ENCODE assay signal across 13 cellular contexts in genomic region chr13:95714142-95714832, GRCh38. TPM values are rescaled to one million over a fixed set of nuclear protein-coding genes. Genes with fewer than 3 reads are reported as not detected.
DNase-seq lines count a peak whose midpoint lies in the region; ATAC-seq and TF ChIP-seq lines count a peak whose summit lies in the region.
"Had no signal": no experiment of that assay in that cellular context is flagged by ENCODE, and none has a peak within 500 bp of the region (broad histone marks: within the 10 kb centered on the region; RNA-seq: fewer than 3 reads in every experiment).

No MANE protein-coding gene starts in this region.

- H3K4me3 Mint-ChIP-seq in activated CD4-positive, alpha-beta memory T cell treated with anti-CD3 and anti-CD28 coated beads, Interleukin-2, amount 10 ng/mL, durations not matched to agents 7 days and 5 days = no peak overlapping the region

- peaks cover 61% of the 10 kb centered on the region for H3K36me3 Mint-ChIP-seq in activated CD4-positive, alpha-beta memory T cell treated with anti-CD3 and anti-CD28 coated beads, Interleukin-2, amount 10 ng/mL, durations not matched to agents 7 days and 5 days (ENCODE audit: low read depth)

- no peak overlapping the region for H3K4me3 ChIP-seq in epithelial cell of proximal tubule (ENCODE audit: low read depth, low read length)
- H3K4me3 ChIP-seq in testis = no peak overlapping the region
- H3K4me3 ChIP-seq: GM12878, sigmoid colon had no signal

- no peak for ATAC-seq in HG02759 (IDR thresholded peaks at IDR 0.05; ENCODE audit: unreplicated experiment)
- ATAC-seq: GM12878 had no signal

- CTCF ChIA-PET in activated CD4-positive, alpha-beta memory T cell treated with anti-CD3 and anti-CD28 coated beads, Interleukin-2, amount 10 ng/mL, durations not matched to agents 7 days and 5 days (lab: Charles Lee) = no interaction called here

- H3K36me3 ChIP-seq in testis (ENCODE audit: low read depth, missing control alignments) = no peaks in the 10 kb centered on the region

- no peaks in the 10 kb centered on the region for H3K27me3 Mint-ChIP-seq in activated CD4-positive, alpha-beta memory T cell treated with anti-CD3 and anti-CD28 coated beads, Interleukin-2, amount 10 ng/mL, durations not matched to agents 7 days and 5 days

- no peak for TF ChIP-seq POLR2A in testis (IDR thresholded peaks at IDR 0.05)

- H3K27ac ChIP-seq in testis = no peak overlapping the region
- H3K27ac ChIP-seq: sigmoid colon had no signal

- H3K9me3 ChIP-seq in testis = no peaks in the 10 kb centered on the region

- H3K4me1 Mint-ChIP-seq in activated CD4-positive, alpha-beta memory T cell treated with anti-CD3 and anti-CD28 coated beads, Interleukin-2, amount 10 ng/mL, durations not matched to agents 7 days and 5 days = no peaks in the 10 kb centered on the region

- H3K27ac Mint-ChIP-seq in activated CD4-positive, alpha-beta memory T cell treated with anti-CD3 and anti-CD28 coated beads, Interleukin-2, amount 10 ng/mL, durations not matched to agents 7 days and 5 days = no peak overlapping the region

- 87 to 92% methylated on average over 3 of the region's 3 CpGs for WGBS in testis, 2 donors

- no peak for TF ChIP-seq CTCF in epithelial cell of proximal tubule (conservative IDR thresholded peaks at IDR 0.05; ENCODE audit: low read depth, low read length)
- TF ChIP-seq CTCF in testis (IDR thresholded peaks at IDR 0.05) = no peak

- no peaks in the 10 kb centered on the region for H3K4me1 ChIP-seq in testis
- H3K4me1 ChIP-seq: Caco-2, sigmoid colon had no signal

- POLR2A ChIA-PET in activated CD4-positive, alpha-beta memory T cell treated with anti-CD3 and anti-CD28 coated beads, Interleukin-2, amount 10 ng/mL, durations not matched to agents 7 days and 5 days (lab: Charles Lee) = no interaction called here

- H3K27me3 ChIP-seq in testis = no peaks in the 10 kb centered on the region
- H3K27me3 ChIP-seq: sigmoid colon had no signal

- intact Hi-C loops in testis (cut with DNase I; ENCODE audit: low total_unique reads) = no loop called here

- H3K9me3 Mint-ChIP-seq in activated CD4-positive, alpha-beta memory T cell treated with anti-CD3 and anti-CD28 coated beads, Interleukin-2, amount 10 ng/mL, durations not matched to agents 7 days and 5 days = peaks cover 11% of the 10 kb centered on the region

- DNase-seq in EH (ENCODE audit: low read depth) = peak; percentile 80
- DNase-seq in NOMO-1 treated with dmso at 0.1 percent for 144 hours (lab: John Stamatoyannopoulos, UW; ENCODE audit: unreplicated experiment) = peak; percentile 48
- DNase-seq in epithelial cell of proximal tubule (ENCODE audit: low read depth) = peak; percentile 80
- peak; percentile 26 for DNase-seq in non-pigmented ciliary epithelial cell (ENCODE audit: low read depth)
- no peak for DNase-seq in activated CD4-positive, alpha-beta memory T cell treated with anti-CD3 and anti-CD28 coated beads, Interleukin-2, amount 10 ng/mL, durations not matched to agents 7 days and 5 days
- DNase-seq in testis = no peak
- DNase-seq in COLO668 (lab: John Stamatoyannopoulos, UW; ENCODE audit: unreplicated experiment) = no peak
- DNase-seq: Caco-2; effector CD8-positive, alpha-beta T cell; NCI-H1417 treated with DMSO at 0.1 percent for 48 hours; sigmoid colon had no signal

RNA-seq across cellular contexts. Expression of gene DNAJC3, which starts 37.3 kb away (rescaled TPM):
- total RNA-seq in epithelial cell of proximal tubule (21.4 and 24.9 TPM in 2 replicates), testis (10 to 100 TPM; 26.0 to 39.4 TPM)
- total RNA-seq in activated CD4-positive, alpha-beta memory T cell treated with anti-CD3 and anti-CD28 coated beads, Interleukin-2, amount 10 ng/mL, durations not matched to agents 7 days and 5 days = 10 to 100 TPM; 26.4 to 27.5 TPM
- 18.2 TPM for polyA plus RNA-seq in testis (ENCODE audit: insufficient read depth, low read depth, low replicate concordance)

Comparison
In these comparisons a context has a peak if more than half of its experiments do, and no peak if none do; other contexts are left out.
1. DNase-seq: peak in EH (single experiment), NOMO-1 treated with dmso at 0.1 percent for 144 hours (single experiment), epithelial cell of proximal tubule (single experiment) and non-pigmented ciliary epithelial cell (single experiment); none in activated CD4-positive, alpha-beta memory T cell treated with anti-CD3 and anti-CD28 coated beads, Interleukin-2, amount 10 ng/mL, durations not matched to agents 7 days and 5 days (single experiment), testis (single experiment) and COLO668 (single experiment).